24 cellular contexts compared by ENCODE assay signal in genomic region chr17:21018894-21019293, GRCh38.
"Had no signal": no experiment of that assay in that cellular context is flagged by ENCODE, and none has a peak within 500 bp of the region (broad histone marks: within the 10 kb centered on the region; RNA-seq: fewer than 3 reads in every experiment).

No MANE protein-coding gene starts in this region.

- H3K4me1 ChIP-seq: parathyroid adenoma had no signal

- H3K27me3 Mint-ChIP-seq: activated CD4-positive, alpha-beta T cell treated with anti-CD3 and anti-CD28 coated beads for 36 hours; activated naive CD8-positive, alpha-beta T cell treated with anti-CD3 and anti-CD28 coated beads, Interleukin-2, amount 50 U/mL, for 24 hours; dendritic cell treated with granulocyte-macrophage colony-stimulating factor and Interleukin-4, amounts not matched to agents 40 ng/mL and 50 ng/mL, for 4 days; natural killer cell treated with Interleukin-12 subunit alpha and Interleukin-12 subunit beta and Interleukin-15 and Interleukin-18, amount 100 ng/mL, for 72 hours had no signal

- H3K27ac ChIP-seq: cardiac muscle cell, left ventricle myocardium inferior, neutrophil, parathyroid adenoma, spleen, tibial artery, WERI-Rb-1 had no signal

- H3K9me3 ChIP-seq: left ventricle myocardium inferior, neutrophil, spleen, tibial artery had no signal

- H3K4me3 Mint-ChIP-seq: activated CD4-positive, alpha-beta T cell treated with anti-CD3 and anti-CD28 coated beads for 36 hours; activated naive CD8-positive, alpha-beta T cell treated with anti-CD3 and anti-CD28 coated beads, Interleukin-2, amount 50 U/mL, for 24 hours; dendritic cell treated with granulocyte-macrophage colony-stimulating factor and Interleukin-4, amounts not matched to agents 40 ng/mL and 50 ng/mL, for 4 days; natural killer cell treated with Interleukin-12 subunit alpha and Interleukin-12 subunit beta and Interleukin-15 and Interleukin-18, amount 100 ng/mL, for 72 hours had no signal

- H3K27me3 ChIP-seq: cardiac muscle cell, neutrophil, spleen, tibial artery had no signal

- H3K4me3 ChIP-seq: cardiac muscle cell, left ventricle myocardium inferior, spleen, tibial artery had no signal

- H2AFZ ChIP-seq: parathyroid adenoma had no signal

- ATAC-seq: activated CD4-positive, alpha-beta T cell treated with anti-CD3 and anti-CD28 coated beads for 36 hours; activated naive CD8-positive, alpha-beta T cell treated with anti-CD3 and anti-CD28 coated beads, Interleukin-2, amount 50 U/mL, for 24 hours; natural killer cell treated with Interleukin-12 subunit alpha and Interleukin-12 subunit beta and Interleukin-15 and Interleukin-18, amount 100 ng/mL, for 72 hours had no signal

- H3K9me3 Mint-ChIP-seq: activated naive CD8-positive, alpha-beta T cell treated with anti-CD3 and anti-CD28 coated beads, Interleukin-2, amount 50 U/mL, for 24 hours; dendritic cell treated with granulocyte-macrophage colony-stimulating factor and Interleukin-4, amounts not matched to agents 40 ng/mL and 50 ng/mL, for 4 days; natural killer cell treated with Interleukin-12 subunit alpha and Interleukin-12 subunit beta and Interleukin-15 and Interleukin-18, amount 100 ng/mL, for 72 hours had no signal

- H3K27ac Mint-ChIP-seq: activated CD4-positive, alpha-beta T cell treated with anti-CD3 and anti-CD28 coated beads for 36 hours; activated naive CD8-positive, alpha-beta T cell treated with anti-CD3 and anti-CD28 coated beads, Interleukin-2, amount 50 U/mL, for 24 hours; dendritic cell treated with granulocyte-macrophage colony-stimulating factor and Interleukin-4, amounts not matched to agents 40 ng/mL and 50 ng/mL, for 4 days; natural killer cell treated with Interleukin-12 subunit alpha and Interleukin-12 subunit beta and Interleukin-15 and Interleukin-18, amount 100 ng/mL, for 72 hours had no signal

- DNase-seq: activated CD4-positive, alpha-beta T cell treated with anti-CD3 and anti-CD28 coated beads for 36 hours; activated CD4-positive, alpha-beta T cell treated with anti-CD3 and anti-CD28 coated beads, Interleukin-2, amount 50 U/mL, for 4 hours; activated gamma-delta T cell; activated naive CD4-positive, alpha-beta T cell treated with anti-CD3 and anti-CD28 coated beads, Interleukin-2, amount 50 U/mL, for 16 hours; activated naive CD8-positive, alpha-beta T cell treated with anti-CD3 and anti-CD28 coated beads, Interleukin-2, amount 50 U/mL, for 24 hours; effector CD4-positive, alpha-beta T cell; foreskin melanocyte; hippocampal formation; kidney glomerular epithelial cell; left ventricle myocardium inferior; midbrain; retina; spleen; stimulated activated CD4-positive, alpha-beta T cell treated with anti-CD3 and anti-CD28 coated beads, Interleukin-4, amount 100 ng/mL, for 1 hour; stimulated activated naive CD4-positive, alpha-beta T cell; substantia nigra; T-helper 1 cell; WERI-Rb-1 had no signal
